8 cellular contexts compared by ENCODE assay signal in genomic region chr12:62799126-62799736, GRCh38.
DNase-seq lines count a peak whose midpoint lies in the region; ATAC-seq and TF ChIP-seq lines count a peak whose summit lies in the region.

No MANE protein-coding gene starts in this region.

- H4K20me1 ChIP-seq in DOHH2 (ENCODE audit: control insufficient read depth, insufficient read depth, low read depth, low read length) (no peaks in the 10 kb centered on the region), neural cell (ENCODE audit: insufficient read depth) (no peaks in the 10 kb centered on the region)

- no peak for TF ChIP-seq EP300 in neural cell (conservative IDR thresholded peaks at IDR 0.05; ENCODE audit: poor library complexity, severe bottlenecking)

- H3K4me1 ChIP-seq in DOHH2 (ENCODE audit: control insufficient read depth, low read length), result 0 out of 2 replicates have a peak, but pooled peaks cover 3% of the 10 kb centered on the region

- no peak overlapping the region for H2AFZ ChIP-seq in neural cell (ENCODE audit: low read depth, low read length)

- no peak overlapping the region for H3K4me3 ChIP-seq in DOHH2 (ENCODE audit: low read length)
- no peak overlapping the region for H3K4me3 ChIP-seq in fibroblast of mammary gland (ENCODE audit: control insufficient read depth, low read depth, low read length)
- no peak overlapping the region for H3K4me3 ChIP-seq in neural cell (ENCODE audit: low read length)

- no peaks in the 10 kb centered on the region for H3K9me3 ChIP-seq in DOHH2 (ENCODE audit: control insufficient read depth, insufficient read depth, low read length)
- no peaks in the 10 kb centered on the region for H3K9me3 ChIP-seq in neural cell (ENCODE audit: low read length)

- H3F3A ChIP-seq in DOHH2 (ENCODE audit: control insufficient read depth, insufficient read depth) (no peaks in the 10 kb centered on the region), neural cell (ENCODE audit: insufficient read depth, low read length, poor library complexity, severe bottlenecking) (no peaks in the 10 kb centered on the region)

- H3K4me2 ChIP-seq in DOHH2 (ENCODE audit: low read length) (no peak overlapping the region), neural cell (ENCODE audit: low read length) (no peak overlapping the region)

- TF ChIP-seq RAD21 in neural cell (conservative IDR thresholded peaks at IDR 0.05), result peak; percentile 94

- no peaks in the 10 kb centered on the region for H3K36me3 ChIP-seq in DOHH2 (ENCODE audit: control insufficient read depth, low read length)
- no peaks in the 10 kb centered on the region for H3K36me3 ChIP-seq in neural cell (ENCODE audit: insufficient read depth, low read length)

- H3K79me2 ChIP-seq in DOHH2 (ENCODE audit: control insufficient read depth, low read length) (no peaks in the 10 kb centered on the region), neural cell (replicated peaks; ENCODE audit: insufficient read depth, low read length) (no peaks in the 10 kb centered on the region)

- TF ChIP-seq CTCF in DOHH2 (IDR thresholded peaks at IDR 0.05; ENCODE audit: low read depth, low read length, poor library complexity, severe bottlenecking) (peak; percentile 77), fibroblast of mammary gland (conservative IDR thresholded peaks at IDR 0.05; ENCODE audit: control insufficient read depth, insufficient read depth, low read depth, low read length) (peak; percentile 98), neural cell (IDR thresholded peaks at IDR 0.05; ENCODE audit: poor library complexity, severe bottlenecking) (peak; percentile 93)

- H3K9me2 ChIP-seq in DOHH2 (replicated peaks; ENCODE audit: control insufficient read depth, low read length) (no peaks in the 10 kb centered on the region), neural cell (ENCODE audit: insufficient read depth, low read length) (no peaks in the 10 kb centered on the region)

- DNase-seq in NCI-H748 (lab: John Stamatoyannopoulos, UW; ENCODE audit: unreplicated experiment) (peak; percentile 83), fibroblast of mammary gland (ENCODE audit: low read depth) (peak; percentile 72)
- peak; percentile 12 for DNase-seq in activated CD8-positive, alpha-beta memory T cell treated with anti-CD3 and anti-CD28 coated beads, Interleukin-2, amount 50 U/mL, for 1 hour (ENCODE audit: extremely low read depth)

- ATAC-seq in GM21360 (IDR thresholded peaks at IDR 0.05; ENCODE audit: unreplicated experiment) (peak; percentile 84), HG03565 (IDR thresholded peaks at IDR 0.05; ENCODE audit: unreplicated experiment) (peak; percentile 84), HG02970 (IDR thresholded peaks at IDR 0.05; ENCODE audit: low FRiP score, unreplicated experiment) (no peak)

- H3K27me3 ChIP-seq in DOHH2 (ENCODE audit: control insufficient read depth, low read length) (peaks cover 13% of the 10 kb centered on the region), neural cell (ENCODE audit: insufficient read depth, low read depth, low read length) (no peaks in the 10 kb centered on the region)

- H3K9ac ChIP-seq in neural cell (ENCODE audit: low read length), result no peak overlapping the region

- no peak overlapping the region for H3K27ac ChIP-seq in DOHH2 (ENCODE audit: low read depth, low read length)
- H3K27ac ChIP-seq in neural cell (ENCODE audit: low read length), result no peak overlapping the region

TF ChIP-seq in neural cell, 6 proteins besides CTCF, POLR2A, EP300 and RAD21:
- TF ChIP-seq EZH2 (IDR thresholded peaks at IDR 0.05; ENCODE audit: borderline replicate concordance, insufficient read depth, low read length, poor library complexity, severe bottlenecking) (no peak), MXI1 (conservative IDR thresholded peaks at IDR 0.05; ENCODE audit: poor library complexity, severe bottlenecking) (no peak), TAF1 (IDR thresholded peaks at IDR 0.05; ENCODE audit: low read depth) (no peak), SMC3 (conservative IDR thresholded peaks at IDR 0.05; ENCODE audit: poor library complexity) (peak; percentile 92)

Comparison
In these comparisons a context has a peak if more than half of its experiments do, and no peak if none do; other contexts are left out.
1. DNase-seq: peak in every context shown above with its lines; median percentile 83 in NCI-H748; 72 in fibroblast of mammary gland; 12 in activated CD8-positive, alpha-beta memory T cell treated with anti-CD3 and anti-CD28 coated beads, Interleukin-2, amount 50 U/mL, for 1 hour.